ENCODE assay signal across 23 cellular contexts in the genomic region with DNA sequence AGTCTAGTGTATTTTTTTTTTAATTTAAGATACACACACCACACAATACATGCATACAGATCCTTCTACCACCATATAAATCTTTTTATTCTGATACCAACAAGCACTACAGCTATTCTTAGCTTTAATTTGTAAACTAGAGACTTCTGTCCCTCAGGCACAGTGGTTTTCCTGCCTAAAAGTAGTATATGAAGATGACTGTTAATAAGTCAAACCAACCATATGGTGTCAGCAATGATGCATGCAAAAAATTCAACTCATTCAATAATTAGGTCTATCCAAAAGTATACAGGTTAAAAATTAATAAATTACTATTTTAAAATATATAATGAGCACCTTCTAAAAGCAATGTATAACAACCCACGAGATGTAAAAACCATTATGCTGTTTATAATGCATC.
"Had no signal": no experiment of that assay in that cellular context is flagged by ENCODE, and none has a peak within 500 bp of the region (broad histone marks: within the 10 kb centered on the region; RNA-seq: fewer than 3 reads in every experiment).

No MANE protein-coding gene starts in this region.

- DNase-seq: activated B cell treated with CpG ODN at 0.5 μM for 24 hours; activated CD4-positive, alpha-beta T cell treated with anti-CD3 and anti-CD28 coated beads, Interleukin-2, amount 50 U/mL, for 4 hours; activated CD8-positive, alpha-beta memory T cell treated with anti-CD3 and anti-CD28 coated beads for 24 hours; activated CD8-positive, alpha-beta memory T cell treated with anti-CD3 and anti-CD28 coated beads, Interleukin-2, amount 50 U/mL, for 4 hours; activated T-cell treated with anti-CD3 and anti-CD28 coated beads, Interleukin-2, amount 50 U/mL, for 24 hours; aorta; caudate nucleus; effector memory CD4-positive, alpha-beta T cell; gastrocnemius medialis; head of caudate nucleus; hypothalamus; left ventricle myocardium superior; midbrain; natural killer cell; small intestine; stimulated activated CD4-positive, alpha-beta T cell treated with anti-CD3 and anti-CD28 coated beads, Interleukin-15, amount 100 ng/mL, for 24 hours; stimulated activated CD8-positive, alpha-beta memory T cell treated with anti-CD3 and anti-CD28 coated beads, Interleukin-4, amount 100 ng/mL, for 48 hours; stimulated activated naive B cell treated with anti-CD40 and anti-IgM and Interleukin-4, amounts not matched to agents 10 μg/mL and 1 μg/mL and 100 μg/mL, for 72 hours; trophoblast cell had no signal

- H3K27ac ChIP-seq: gastrocnemius medialis, vagina had no signal

- ATAC-seq: gastrocnemius medialis; left ventricle myocardium superior; sciatic nerve; stimulated activated naive B cell treated with anti-CD40 and anti-IgM and Interleukin-4, amounts not matched to agents 10 μg/mL and 1 μg/mL and 100 μg/mL, for 72 hours had no signal

- H3K4me3 ChIP-seq: gastrocnemius medialis, vagina had no signal

- H3K36me3 ChIP-seq: gastrocnemius medialis, vagina had no signal

- H3K27me3 ChIP-seq: gastrocnemius medialis, vagina had no signal

- FAIRE-seq: colon, islet of Langerhans, small intestine had no signal

- H3K9me3 ChIP-seq: gastrocnemius medialis, vagina had no signal

- H3K4me1 ChIP-seq: gastrocnemius medialis, vagina had no signal
